ENCODE assay signal across 1 cellular context in the genomic region with DNA sequence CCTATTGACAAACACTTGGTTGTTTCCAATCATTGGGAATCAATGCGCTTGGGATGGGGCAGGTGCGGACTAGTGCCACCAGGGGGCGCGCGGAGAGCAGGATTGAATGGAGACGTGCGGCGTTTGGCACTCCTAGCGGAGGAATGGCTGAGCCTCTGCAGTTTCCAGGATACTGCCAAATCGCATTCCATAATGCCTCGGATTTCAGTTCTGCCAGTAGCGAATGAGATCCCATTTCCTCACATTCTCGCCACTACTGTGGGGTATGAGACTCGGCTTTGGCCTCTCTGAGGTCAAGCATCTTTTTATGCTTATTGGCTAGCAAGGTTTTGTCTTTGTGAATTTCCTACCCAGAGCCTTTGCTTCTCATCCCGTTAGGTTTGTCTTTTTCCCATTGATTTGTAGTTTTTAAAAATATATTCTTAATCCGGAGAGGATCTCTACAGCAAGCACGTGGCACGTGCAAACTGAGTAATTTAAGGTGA.
TF ChIP-seq lines count a peak whose summit lies in the region.

No MANE protein-coding gene starts in this region.

TF ChIP-seq in GM23338, 12 proteins besides CTCF, POLR2A, EP300 and RAD21 (continued from another document):
- no peak for TF ChIP-seq REST (IDR thresholded peaks at IDR 0.05; ENCODE audit: unreplicated experiment)
- TF ChIP-seq NANOG (IDR thresholded peaks at IDR 0.05; ENCODE audit: borderline replicate concordance) = no peak
- no peak for TF ChIP-seq CREB1 (CRISPR knock-in tag; IDR thresholded peaks at IDR 0.05; ENCODE audit: low read depth)
- TF ChIP-seq ZNF462 (CRISPR knock-in tag; IDR thresholded peaks at IDR 0.05) = no peak
- no peak for TF ChIP-seq POLR2AphosphoS5 (IDR thresholded peaks at IDR 0.05; ENCODE audit: low read depth)
- no peak for TF ChIP-seq ZNF331 (CRISPR knock-in tag; IDR thresholded peaks at IDR 0.05; ENCODE audit: low read depth)
